Comparison of ENCODE assay signal across 19 cellular contexts in the genomic region with DNA sequence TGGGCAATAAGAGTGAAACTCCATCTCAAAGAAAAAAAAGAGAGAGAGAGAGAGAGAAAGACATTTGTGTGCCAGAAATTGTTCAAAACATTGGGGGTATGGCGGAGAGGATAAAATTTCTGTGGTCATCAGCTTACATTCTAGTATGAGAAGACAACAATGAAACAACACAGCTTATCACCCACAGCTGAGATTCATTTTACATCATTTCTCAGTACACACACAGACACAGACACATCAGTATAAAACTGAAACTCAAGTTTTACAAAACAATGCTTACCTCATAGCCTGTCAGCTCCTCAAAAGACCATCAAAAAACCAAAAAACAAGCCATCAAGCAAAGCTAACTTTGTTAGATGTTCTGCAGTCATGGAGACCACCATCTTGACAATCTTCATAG.
"Had no signal": no experiment of that assay in that cellular context is flagged by ENCODE, and none has a peak within 500 bp of the region (broad histone marks: within the 10 kb centered on the region; RNA-seq: fewer than 3 reads in every experiment).

No MANE protein-coding gene starts in this region.

- H3K4me2 ChIP-seq: hepatocyte had no signal

- H3K36me3 ChIP-seq: colonic mucosa, esophagus squamous epithelium, right lobe of liver had no signal

- H3K27me3 ChIP-seq: colonic mucosa, right lobe of liver had no signal

- H3K79me2 ChIP-seq: hepatocyte had no signal

- H3K4me1 Mint-ChIP-seq: naive B cell; nephron; stimulated activated naive B cell treated with anti-CD40 and anti-IgM and Interleukin-4, amounts not matched to agents 10 μg/mL and 1 μg/mL and 100 μg/mL, for 72 hours had no signal

- H2AFZ ChIP-seq: hepatocyte had no signal

- H3K4me3 ChIP-seq: colonic mucosa, esophagus squamous epithelium, hepatocyte, psoas muscle, right lobe of liver had no signal

- H3K4me1 ChIP-seq: colonic mucosa, esophagus squamous epithelium, psoas muscle, right lobe of liver had no signal

- H3K9me3 ChIP-seq: colonic mucosa, esophagus squamous epithelium, psoas muscle, right lobe of liver had no signal

- H3K9me3 Mint-ChIP-seq: naive B cell; nephron; stimulated activated naive B cell treated with anti-CD40 and anti-IgM and Interleukin-4, amounts not matched to agents 10 μg/mL and 1 μg/mL and 100 μg/mL, for 72 hours had no signal

- H3K4me3 Mint-ChIP-seq: naive B cell; nephron; stimulated activated naive B cell treated with anti-CD40 and anti-IgM and Interleukin-4, amounts not matched to agents 10 μg/mL and 1 μg/mL and 100 μg/mL, for 72 hours had no signal

- DNase-seq: colonic mucosa; dermis blood vessel endothelial cell; esophagus squamous epithelium; foreskin fibroblast; head of caudate nucleus; kidney; left cardiac atrium; left ventricle myocardium superior; mesendoderm; naive B cell; psoas muscle; retina; right lobe of liver; stimulated activated CD4-positive, alpha-beta T cell treated with anti-CD3 and anti-CD28 coated beads, Interleukin-4, amount 100 ng/mL, for 1 hour; stimulated activated CD8-positive, alpha-beta memory T cell treated with anti-CD3 and anti-CD28 coated beads, Interleukin-4, amount 100 ng/mL, for 48 hours; stimulated activated naive B cell treated with anti-CD40 and anti-IgM and Interleukin-4, amounts not matched to agents 10 μg/mL and 1 μg/mL and 100 μg/mL, for 72 hours; trophoblast cell had no signal

- ATAC-seq: left cardiac atrium; left ventricle myocardium superior; psoas muscle; right lobe of liver; stimulated activated naive B cell treated with anti-CD40 and anti-IgM and Interleukin-4, amounts not matched to agents 10 μg/mL and 1 μg/mL and 100 μg/mL, for 72 hours had no signal

- H3K27ac Mint-ChIP-seq: naive B cell; nephron; stimulated activated naive B cell treated with anti-CD40 and anti-IgM and Interleukin-4, amounts not matched to agents 10 μg/mL and 1 μg/mL and 100 μg/mL, for 72 hours had no signal

- H3K27ac ChIP-seq: colonic mucosa, esophagus squamous epithelium, hepatocyte, psoas muscle, right lobe of liver had no signal

- H3K36me3 Mint-ChIP-seq: naive B cell; stimulated activated naive B cell treated with anti-CD40 and anti-IgM and Interleukin-4, amounts not matched to agents 10 μg/mL and 1 μg/mL and 100 μg/mL, for 72 hours had no signal
